Comparison of ENCODE assay signal across 21 cellular contexts in the genomic region with DNA sequence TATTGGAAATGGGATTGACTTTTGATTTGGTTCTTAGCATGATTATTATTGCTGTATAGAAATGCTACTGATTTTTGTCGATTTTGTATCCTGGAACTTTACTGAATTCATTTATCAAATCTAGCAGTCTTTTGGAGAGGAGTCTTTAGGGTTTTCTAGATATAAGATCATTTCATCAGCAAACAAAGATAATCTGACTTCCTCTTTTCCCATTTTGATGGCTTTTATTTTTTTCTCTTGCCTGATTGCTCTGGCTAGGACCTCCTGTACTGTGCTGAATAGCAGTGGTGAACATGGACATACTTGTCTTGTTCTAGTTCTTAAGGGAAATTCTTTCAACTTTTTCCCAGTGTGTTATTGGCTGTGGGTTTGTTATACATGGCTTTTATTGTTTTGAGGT.
"Had no signal": no experiment of that assay in that cellular context is flagged by ENCODE, and none has a peak within 500 bp of the region (broad histone marks: within the 10 kb centered on the region; RNA-seq: fewer than 3 reads in every experiment).

No MANE protein-coding gene starts in this region.

- H3K4me2 ChIP-seq: KMS-11, SK-N-SH had no signal

- H3K9me3 ChIP-seq: SK-N-SH had no signal

- H3K9me2 ChIP-seq: SK-N-SH had no signal

- DNase-seq: IMR-90, MM.1S, NCI-H1048, NCI-H1105, NCI-H1417, NCI-H1436 treated with DMSO at 0.1 percent for 48 hours, NCI-H1694, NCI-H187 treated with DMSO at 0.1 percent for 48 hours, NCI-H2081, NCI-H2107, NCI-H2227 treated with DMSO at 0.1 percent for 48 hours, NCI-H524, NCI-H69, NCI-H774, PC-3, SHP77, SK-N-SH, T-helper 1 cell had no signal

- H3K27ac ChIP-seq: KMS-11, RWPE1 had no signal

- ATAC-seq: Panc1, PC-3 had no signal

- H3K9ac ChIP-seq: KMS-11, SK-N-SH had no signal
